In genomic region chr6:42263165-42263852, GRCh38 we compare ENCODE assay signal across 25 cellular contexts. TPM values are rescaled to one million over a fixed set of nuclear protein-coding genes. Genes with fewer than 3 reads are reported as not detected.
DNase-seq lines count a peak whose midpoint lies in the region; ATAC-seq, FAIRE-seq and TF ChIP-seq lines count a peak whose summit lies in the region.
"Had no signal": no experiment of that assay in that cellular context is flagged by ENCODE, and none has a peak within 500 bp of the region (broad histone marks: within the 10 kb centered on the region; RNA-seq: fewer than 3 reads in every experiment).

No MANE protein-coding gene starts in this region.

- H3K9me3 ChIP-seq in kidney (ENCODE audit: control insufficient read depth in 1 of 2, low read length in 2 of 2), result no peaks in the 10 kb centered on the region
- H3K9me3 ChIP-seq: upper lobe of left lung had no signal

- H3K4me3 Mint-ChIP-seq in WTC11, result no peak overlapping the region
- H3K4me3 Mint-ChIP-seq: activated naive CD8-positive, alpha-beta T cell treated with anti-CD3 and anti-CD28 coated beads, Interleukin-2, amount 50 U/mL, for 24 hours had no signal

- intact Hi-C loops in kidney (cut with DNase I) (no loop called here), posterior vena cava (cut with DNase I) (loop anchor here in 1 of 2 donors (10.0 kb wide), 1 partner anchor 271 kb away; no protein-coding TSS in a partner anchor)

- peaks cover 0 to 6% of the 10 kb centered on the region in 2 donors for H3K4me1 ChIP-seq in kidney (ENCODE audit: control insufficient read depth in 1 of 2, insufficient read depth in 1 of 2, low read depth in 1 of 2, low read length in 2 of 2)

- peak overlapping the region in 1 of 2 donors; percentile 27 for H3K27ac ChIP-seq in kidney (ENCODE audit: low read depth in 2 of 2, low read length in 2 of 2)
- H3K27ac ChIP-seq: dorsolateral prefrontal cortex, PC-9, upper lobe of left lung had no signal

- POLR2A ChIA-PET in WTC11 (lab: Charles Lee), result no interaction called here

- no peaks in the 10 kb centered on the region for H3K27me3 Mint-ChIP-seq in WTC11 (ENCODE audit: low read depth)
- H3K27me3 Mint-ChIP-seq: activated naive CD8-positive, alpha-beta T cell treated with anti-CD3 and anti-CD28 coated beads, Interleukin-2, amount 50 U/mL, for 24 hours had no signal

- H3K4me1 Mint-ChIP-seq in WTC11, result peaks cover 20% of the 10 kb centered on the region

- CTCF ChIA-PET in WTC11 (lab: Charles Lee), result interaction anchor here (0.6 to 7.9 kb wide), 7 partner anchors 13 to 301 kb away, joined by 3 to 132 read pairs (median 4); partner anchors contain the start of gene UBR2

- H3K36me3 ChIP-seq in kidney (ENCODE audit: control insufficient read depth in 1 of 2, insufficient read depth in 2 of 2, low read length in 2 of 2), result no peaks in the 10 kb centered on the region

- H3K9ac ChIP-seq in kidney (ENCODE audit: low read length in 2 of 2), result no peak overlapping the region

- H3K36me3 Mint-ChIP-seq in WTC11, result peaks cover 12% of the 10 kb centered on the region

- no peak for TF ChIP-seq CTCF in WTC11 (IDR thresholded peaks at IDR 0.05)
- no peak for TF ChIP-seq CTCF in kidney (IDR thresholded peaks at IDR 0.05; ENCODE audit: borderline replicate concordance, extremely low read depth, insufficient read depth)

- no peak overlapping the region for H3K27ac Mint-ChIP-seq in WTC11
- H3K27ac Mint-ChIP-seq: activated naive CD8-positive, alpha-beta T cell treated with anti-CD3 and anti-CD28 coated beads, Interleukin-2, amount 50 U/mL, for 24 hours had no signal

- no peaks in the 10 kb centered on the region for H3K9me3 Mint-ChIP-seq in WTC11
- H3K9me3 Mint-ChIP-seq: activated naive CD8-positive, alpha-beta T cell treated with anti-CD3 and anti-CD28 coated beads, Interleukin-2, amount 50 U/mL, for 24 hours had no signal

- peak; percentile 56 for ATAC-seq in WTC11
- ATAC-seq: activated naive CD8-positive, alpha-beta T cell treated with anti-CD3 and anti-CD28 coated beads, Interleukin-2, amount 50 U/mL, for 24 hours had no signal

- no peak overlapping the region for H3K4me3 ChIP-seq in kidney (ENCODE audit: low read length in 2 of 2)
- H3K4me3 ChIP-seq: dorsolateral prefrontal cortex, PC-9, upper lobe of left lung had no signal

- DNase-seq in activated effector memory CD4-positive, alpha-beta T cell treated with anti-CD3 and anti-CD28 coated beads, Interleukin-2, amount 50 U/mL, for 16 hours, result peak; percentile 50
- no peak for DNase-seq in activated effector memory CD4-positive, alpha-beta T cell treated with Interleukin-2 at 50 U/mL for 16 hours
- DNase-seq in WTC11 (ENCODE audit: low spot score) (peak; percentile 36), kidney (peak; percentile 81), posterior vena cava (ENCODE audit: low spot score) (peak; percentile 71), HuH-7 (ENCODE audit: low spot score) (no peak), DMS114 treated with DMSO at 0.1 percent for 48 hours (lab: John Stamatoyannopoulos, UW; ENCODE audit: unreplicated experiment) (no peak), globus pallidus (ENCODE audit: low spot score) (no peak)
- DNase-seq: activated CD4-positive, alpha-beta T cell treated with anti-CD3 and anti-CD28 coated beads, Interleukin-2, amount 50 U/mL, for 4 hours; activated CD8-positive, alpha-beta memory T cell treated with anti-CD3 and anti-CD28 coated beads, Interleukin-2, amount 50 U/mL, for 48 hours; activated gamma-delta T cell; activated naive CD8-positive, alpha-beta T cell treated with anti-CD3 and anti-CD28 coated beads, Interleukin-2, amount 50 U/mL, for 24 hours; DMS153; dorsolateral prefrontal cortex; kidney glomerular epithelial cell; NCI-H1092 treated with DMSO at 0.1 percent for 48 hours; NCI-H187 treated with DMSO at 0.1 percent for 48 hours; NCI-H2171 treated with DMSO at 0.1 percent for 48 hours; NCI-H524; occipital lobe; PC-9; Right ventricle myocardium superior; small intestine; stimulated activated CD4-positive, alpha-beta T cell treated with anti-CD3 and anti-CD28 coated beads, Interleukin-1b, Interleukin-23, amount 100 ng/mL, for 48 hours had no signal

- FAIRE-seq in kidney (lab: Jason Lieb, UNC), result no peak
- FAIRE-seq: small intestine had no signal

TF ChIP-seq in WTC11, 78 proteins besides CTCF, POLR2A, EP300 and RAD21 (continues in another document):
- no peak for TF ChIP-seq MXD4 (CRISPR knock-in tag; IDR thresholded peaks at IDR 0.05; ENCODE audit: borderline replicate concordance)
- TF ChIP-seq ZMAT4 (CRISPR knock-in tag; IDR thresholded peaks at IDR 0.05), result no peak
- TF ChIP-seq FOXK1 (CRISPR knock-in tag; IDR thresholded peaks at IDR 0.05), result no peak
- TF ChIP-seq KAT7 (CRISPR knock-in tag; IDR thresholded peaks at IDR 0.05; ENCODE audit: borderline replicate concordance), result no peak
- TF ChIP-seq HMGXB4 (CRISPR knock-in tag; IDR thresholded peaks at IDR 0.05), result no peak
- no peak for TF ChIP-seq RELA (CRISPR knock-in tag; IDR thresholded peaks at IDR 0.05; ENCODE audit: borderline replicate concordance)
- TF ChIP-seq ERG (CRISPR knock-in tag; IDR thresholded peaks at IDR 0.05), result no peak
- TF ChIP-seq NR1H2 (CRISPR knock-in tag; IDR thresholded peaks at IDR 0.05), result no peak
- TF ChIP-seq AR (CRISPR knock-in tag; IDR thresholded peaks at IDR 0.05), result no peak

RNA-seq across cellular contexts. Expression of gene MRPS10, which starts 45.6 kb away (rescaled TPM):
- 30.7 to 32.9 TPM (median 31.3 TPM) in 3 replicates for total RNA-seq in WTC11 (2021)
- 28.0 TPM for total RNA-seq in kidney
- polyA plus RNA-seq in kidney (ENCODE audit: insufficient read depth, low read depth, low replicate concordance), result 39.6 TPM
- 10 to 100 TPM; 22.5 to 26.8 TPM for total RNA-seq in posterior vena cava

Comparison
In these comparisons a context has a peak if more than half of its experiments do, and no peak if none do; other contexts are left out.
1. DNase-seq: peak in activated effector memory CD4-positive, alpha-beta T cell treated with anti-CD3 and anti-CD28 coated beads, Interleukin-2, amount 50 U/mL, for 16 hours (single experiment), WTC11 (single experiment), kidney (single experiment) and posterior vena cava (single experiment); none in activated effector memory CD4-positive, alpha-beta T cell treated with Interleukin-2 at 50 U/mL for 16 hours (single experiment), HuH-7 (single experiment), DMS114 treated with DMSO at 0.1 percent for 48 hours (single experiment) and globus pallidus (single experiment).